Comparison of ENCODE assay signal across 16 cellular contexts in genomic region chr3:121651684-121652083, GRCh38. TPM values are rescaled to one million over a fixed set of nuclear protein-coding genes. Genes with fewer than 3 reads are reported as not detected.
DNase-seq lines count a peak whose midpoint lies in the region; ATAC-seq, FAIRE-seq and TF ChIP-seq lines count a peak whose summit lies in the region.
"Had no signal": no experiment of that assay in that cellular context is flagged by ENCODE, and none has a peak within 500 bp of the region (broad histone marks: within the 10 kb centered on the region; RNA-seq: fewer than 3 reads in every experiment).

No MANE protein-coding gene starts in this region.

- H3K4me3 ChIP-seq in astrocyte of the spinal cord (ENCODE audit: low read depth, low read length) (no peak overlapping the region), retinal pigment epithelial cell (ENCODE audit: low read length) (no peak overlapping the region)
- H3K4me3 ChIP-seq: lung had no signal

- CTCF ChIA-PET in activated CD8-positive, alpha-beta T cell treated with anti-CD3 and anti-CD28 coated beads for 36 hours (lab: Charles Lee), result no interaction called here
- CTCF ChIA-PET in activated CD8-positive, alpha-beta T cell treated with anti-CD3 and anti-CD28 coated beads, Interleukin-2, amount 10 ng/mL, durations not matched to agents 7 days and 5 days (lab: Charles Lee), result no interaction called here

- no peak for FAIRE-seq in GM12891 (lab: Jason Lieb, UNC)

- H3K4me1 Mint-ChIP-seq in activated CD8-positive, alpha-beta T cell treated with anti-CD3 and anti-CD28 coated beads for 36 hours (ENCODE audit: low read depth), result peaks cover 59% of the 10 kb centered on the region
- H3K4me1 Mint-ChIP-seq in activated CD8-positive, alpha-beta T cell treated with anti-CD3 and anti-CD28 coated beads, Interleukin-2, amount 10 ng/mL, durations not matched to agents 7 days and 5 days (ENCODE audit: low read depth), result peaks cover 55% of the 10 kb centered on the region

- H3K27me3 Mint-ChIP-seq in activated CD8-positive, alpha-beta T cell treated with anti-CD3 and anti-CD28 coated beads for 36 hours, result no peaks in the 10 kb centered on the region
- no peaks in the 10 kb centered on the region for H3K27me3 Mint-ChIP-seq in activated CD8-positive, alpha-beta T cell treated with anti-CD3 and anti-CD28 coated beads, Interleukin-2, amount 10 ng/mL, durations not matched to agents 7 days and 5 days (ENCODE audit: low read depth)

- intact Hi-C loops in activated CD8-positive, alpha-beta T cell treated with anti-CD3 and anti-CD28 coated beads for 36 hours (cut with micrococcal nuclease), result no loop called here

- no peak for DNase-seq in activated CD8-positive, alpha-beta T cell treated with anti-CD3 and anti-CD28 coated beads for 36 hours
- no peak for DNase-seq in activated CD8-positive, alpha-beta T cell treated with anti-CD3 and anti-CD28 coated beads, Interleukin-2, amount 10 ng/mL, durations not matched to agents 7 days and 5 days
- peak; percentile 21 for DNase-seq in LoVo (ENCODE audit: low spot score)
- DNase-seq in astrocyte of the spinal cord (ENCODE audit: low read depth, low spot score), result peak; percentile 16
- DNase-seq in retinal pigment epithelial cell (ENCODE audit: low read depth), result peak; percentile 1
- DNase-seq in stimulated activated CD4-positive, alpha-beta T cell treated with anti-CD3 and anti-CD28 coated beads, Interleukin-12 subunit alpha, Interleukin-12 subunit beta, amount 100 ng/mL, for 4 hours, result no peak
- no peak for DNase-seq in GM12891 (ENCODE audit: insufficient read length, low spot score)
- DNase-seq: activated CD4-positive, CD25-positive, alpha-beta regulatory T cell; activated gamma-delta T cell; glutamatergic neuron; NCI-H2171 treated with DMSO at 0.1 percent for 48 hours; posterior cingulate gyrus had no signal

- in situ Hi-C loops in astrocyte of the spinal cord (cut with HindIII; ENCODE audit: low sequenced_read_pairs), result no loop called here

- POLR2A ChIA-PET in activated CD8-positive, alpha-beta T cell treated with anti-CD3 and anti-CD28 coated beads for 36 hours (lab: Charles Lee), result interaction anchor here (0.7 kb wide), 1 partner anchor 9 kb away, joined by 3 read pairs; the partner anchor contains the start of gene HCLS1
- POLR2A ChIA-PET in activated CD8-positive, alpha-beta T cell treated with anti-CD3 and anti-CD28 coated beads, Interleukin-2, amount 10 ng/mL, durations not matched to agents 7 days and 5 days (lab: Charles Lee), result no interaction called here

- no peak for TF ChIP-seq POLR2A in GM12891 (IDR thresholded peaks at IDR 0.05; ENCODE audit: low read depth, low read length)

- H3K27ac Mint-ChIP-seq in activated CD8-positive, alpha-beta T cell treated with anti-CD3 and anti-CD28 coated beads for 36 hours, result peak overlapping the region; percentile 42
- no peak overlapping the region for H3K27ac Mint-ChIP-seq in activated CD8-positive, alpha-beta T cell treated with anti-CD3 and anti-CD28 coated beads, Interleukin-2, amount 10 ng/mL, durations not matched to agents 7 days and 5 days

- H3K36me3 Mint-ChIP-seq in activated CD8-positive, alpha-beta T cell treated with anti-CD3 and anti-CD28 coated beads for 36 hours (ENCODE audit: low read depth), result peaks cover 64% of the 10 kb centered on the region
- H3K36me3 Mint-ChIP-seq in activated CD8-positive, alpha-beta T cell treated with anti-CD3 and anti-CD28 coated beads, Interleukin-2, amount 10 ng/mL, durations not matched to agents 7 days and 5 days (ENCODE audit: low read depth), result peaks cover 80% of the 10 kb centered on the region

- no peak for ATAC-seq in activated CD8-positive, alpha-beta T cell treated with anti-CD3 and anti-CD28 coated beads for 36 hours
- no peak for ATAC-seq in activated CD8-positive, alpha-beta T cell treated with anti-CD3 and anti-CD28 coated beads, Interleukin-2, amount 10 ng/mL, durations not matched to agents 7 days and 5 days
- ATAC-seq in GM19035 (IDR thresholded peaks at IDR 0.05; ENCODE audit: unreplicated experiment), result no peak

- no peak for TF ChIP-seq CTCF in activated CD8-positive, alpha-beta T cell treated with anti-CD3 and anti-CD28 coated beads for 36 hours (IDR thresholded peaks at IDR 0.05)
- TF ChIP-seq CTCF in astrocyte of the spinal cord (IDR thresholded peaks at IDR 0.05; ENCODE audit: low read depth, low read length), result no peak
- TF ChIP-seq CTCF in retinal pigment epithelial cell (conservative IDR thresholded peaks at IDR 0.05; ENCODE audit: low read depth, low read length), result no peak

- H3K4me3 Mint-ChIP-seq in activated CD8-positive, alpha-beta T cell treated with anti-CD3 and anti-CD28 coated beads for 36 hours, result no peak overlapping the region
- no peak overlapping the region for H3K4me3 Mint-ChIP-seq in activated CD8-positive, alpha-beta T cell treated with anti-CD3 and anti-CD28 coated beads, Interleukin-2, amount 10 ng/mL, durations not matched to agents 7 days and 5 days

- peaks cover 3% of the 10 kb centered on the region for H3K9me3 Mint-ChIP-seq in activated CD8-positive, alpha-beta T cell treated with anti-CD3 and anti-CD28 coated beads for 36 hours
- no peaks in the 10 kb centered on the region for H3K9me3 Mint-ChIP-seq in activated CD8-positive, alpha-beta T cell treated with anti-CD3 and anti-CD28 coated beads, Interleukin-2, amount 10 ng/mL, durations not matched to agents 7 days and 5 days (ENCODE audit: insufficient read depth)

TF ChIP-seq in GM12891, 5 proteins besides CTCF, POLR2A, EP300 and RAD21:
- TF ChIP-seq PAX5 (IDR thresholded peaks at IDR 0.05; ENCODE audit: insufficient read depth, low read length, severe bottlenecking), result no peak
- no peak for TF ChIP-seq SPI1 (IDR thresholded peaks at IDR 0.05; ENCODE audit: low read depth, low read length)
- no peak for TF ChIP-seq TAF1 (IDR thresholded peaks at IDR 0.05; ENCODE audit: low read depth, low read length)
- no peak for TF ChIP-seq POU2F2 (IDR thresholded peaks at IDR 0.05; ENCODE audit: low read depth, low read length)
- TF ChIP-seq POLR2AphosphoS5 (IDR thresholded peaks at IDR 0.05; ENCODE audit: low read depth, low read length), result no peak

RNA-seq across cellular contexts. Expression of gene HCLS1, which starts 9.0 kb away (rescaled TPM):
- 100 to 1,000 TPM; 196 to 199 TPM for total RNA-seq in activated CD8-positive, alpha-beta T cell treated with anti-CD3 and anti-CD28 coated beads for 36 hours
- total RNA-seq in activated CD8-positive, alpha-beta T cell treated with anti-CD3 and anti-CD28 coated beads, Interleukin-2, amount 10 ng/mL, durations not matched to agents 7 days and 5 days, result 100 to 1,000 TPM; 280 to 288 TPM
- 218 TPM for polyA plus RNA-seq in GM12891 (2012; ENCODE audit: low read depth, missing spikeins)
- total RNA-seq: SK-MEL-5 had no signal

RNA-seq across cellular contexts. Expression of gene FBXO40, which starts 58.5 kb away (rescaled TPM):
- not detected for total RNA-seq in activated CD8-positive, alpha-beta T cell treated with anti-CD3 and anti-CD28 coated beads for 36 hours
- not detected for total RNA-seq in activated CD8-positive, alpha-beta T cell treated with anti-CD3 and anti-CD28 coated beads, Interleukin-2, amount 10 ng/mL, durations not matched to agents 7 days and 5 days
- 0.10 TPM for polyA plus RNA-seq in GM12891 (2012; ENCODE audit: low read depth, missing spikeins)
- total RNA-seq: cerebellum had no signal
- polyA plus RNA-seq: lung had no signal

Comparison
In these comparisons a context has a peak if more than half of its experiments do, and no peak if none do; other contexts are left out.
1. DNase-seq: peak in LoVo (single experiment), astrocyte of the spinal cord (single experiment) and retinal pigment epithelial cell (single experiment); none in activated CD8-positive, alpha-beta T cell treated with anti-CD3 and anti-CD28 coated beads for 36 hours (single experiment), activated CD8-positive, alpha-beta T cell treated with anti-CD3 and anti-CD28 coated beads, Interleukin-2, amount 10 ng/mL, durations not matched to agents 7 days and 5 days (single experiment), stimulated activated CD4-positive, alpha-beta T cell treated with anti-CD3 and anti-CD28 coated beads, Interleukin-12 subunit alpha, Interleukin-12 subunit beta, amount 100 ng/mL, for 4 hours (single experiment) and GM12891 (single experiment).